10 cellular contexts compared by ENCODE assay signal in the genomic region with DNA sequence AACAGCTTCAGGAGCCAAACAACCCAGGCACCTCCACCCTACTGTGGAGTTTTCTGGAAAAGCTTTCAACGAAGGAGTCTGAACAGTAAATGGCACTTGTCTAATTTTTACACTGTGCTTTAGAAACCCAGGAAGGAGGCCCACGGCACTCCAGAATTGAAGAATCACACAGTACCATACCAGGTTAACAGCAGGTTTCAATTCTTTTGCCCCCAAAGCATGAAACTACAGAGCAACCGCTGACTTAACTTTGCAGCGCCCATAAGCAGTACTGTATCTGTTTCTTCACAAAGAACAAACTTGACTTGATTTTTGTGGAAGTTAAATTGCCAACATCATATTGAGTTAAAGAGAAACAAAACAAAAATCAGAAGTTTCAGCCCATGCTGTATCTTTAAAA.
A peak's percentile ranks its signal among the peaks of the same experiment; 100 is the strongest.
DNase-seq lines count a peak whose midpoint lies in the region; ATAC-seq, FAIRE-seq and TF ChIP-seq lines count a peak whose summit lies in the region.
"Had no signal": no experiment of that assay in that cellular context is flagged by ENCODE, and none has a peak within 500 bp of the region (broad histone marks: within the 10 kb centered on the region; RNA-seq: fewer than 3 reads in every experiment).

No MANE protein-coding gene starts in this region.

- in situ Hi-C loops in K562 (cut with MboI), result no loop called here

- H2AFZ ChIP-seq in K562 (ENCODE audit: low read depth, low read length), result peak overlapping the region; percentile 41; the same call in 1 of the 2 replicates

- peak overlapping the region in 1 of 2 experiments; percentile 74; a peak in 1 of 4 replicates for H3K9ac ChIP-seq in K562 (ENCODE audit: insufficient read depth in 1 of 2, low read depth in 2 of 2, low read length in 2 of 2)

- no peaks in the 10 kb centered on the region for H3K36me3 ChIP-seq in left ventricle myocardium inferior
- no peaks in the 10 kb centered on the region for H3K36me3 ChIP-seq in K562 (ENCODE audit: control insufficient read depth, insufficient read depth, low read length)
- peaks cover 0 to 16% of the 10 kb centered on the region in 2 donors for H3K36me3 ChIP-seq in muscle layer of duodenum (ENCODE audit: control insufficient read depth in 1 of 2, insufficient read depth in 2 of 2, low read length in 2 of 2)
- H3K36me3 ChIP-seq in upper lobe of right lung, result no peaks in the 10 kb centered on the region

- TF ChIP-seq CTCF in left ventricle myocardium inferior (IDR thresholded peaks at IDR 0.05; ENCODE audit: borderline replicate concordance) (no peak), K562 (IDR thresholded peaks at IDR 0.05 in 2 of 3, conservative IDR thresholded peaks at IDR 0.05 in 1 of 3; ENCODE audit: insufficient read depth in 2 of 3, low read depth in 1 of 3, low read length in 3 of 3) (no peak), upper lobe of right lung (IDR thresholded peaks at IDR 0.05) (no peak)

- H3K4me1 ChIP-seq in left ventricle myocardium inferior (peaks cover 85% of the 10 kb centered on the region), K562 (replicated peaks in 1 of 2; ENCODE audit: control insufficient read depth in 2 of 2, insufficient read depth in 2 of 2, low read length in 2 of 2) (peaks cover 0 to 13% of the 10 kb centered on the region in 2 experiments; a peak in 2 of 5 replicates), muscle layer of duodenum (ENCODE audit: control insufficient read depth in 1 of 2, insufficient read depth in 2 of 2, low read length in 2 of 2) (peaks cover 8 to 25% of the 10 kb centered on the region in 2 donors), upper lobe of right lung (peaks cover 35% of the 10 kb centered on the region)

- ATAC-seq in K562 (no peak; the same call in 2 of the 3 replicates), upper lobe of right lung (no peak), GM21360 (IDR thresholded peaks at IDR 0.05; ENCODE audit: unreplicated experiment) (no peak), GM18868 (IDR thresholded peaks at IDR 0.05; ENCODE audit: unreplicated experiment) (no peak)

- peak overlapping the region; percentile 90 for H3K27ac ChIP-seq in left ventricle myocardium inferior (replicated peaks)
- peak overlapping the region; percentile 83; the same call in 1 of the 3 replicates for H3K27ac ChIP-seq in K562 (ENCODE audit: extremely low read depth, low read depth, low read length)
- H3K27ac ChIP-seq in muscle layer of duodenum (ENCODE audit: low read length), result peak overlapping the region; percentile 94
- H3K27ac ChIP-seq in upper lobe of right lung, result peak overlapping the region; percentile 89

- peaks cover 57% of the 10 kb centered on the region for H3K79me2 ChIP-seq in K562 (ENCODE audit: control insufficient read depth, insufficient read depth, low read length)

- H3K27me3 ChIP-seq in left ventricle myocardium inferior (ENCODE audit: low read depth) (no peaks in the 10 kb centered on the region), K562 (ENCODE audit: control insufficient read depth in 2 of 2, insufficient read depth in 2 of 2, low read length in 2 of 2) (no peaks in the 10 kb centered on the region), muscle layer of duodenum (ENCODE audit: low read depth, low read length) (no peaks in the 10 kb centered on the region), upper lobe of right lung (no peaks in the 10 kb centered on the region)

- intact Hi-C loops in left ventricle myocardium inferior (cut with micrococcal nuclease), result loop anchor here (10.0 kb wide), 1 partner anchor 62 kb away; no protein-coding TSS in a partner anchor
- intact Hi-C loops in cardiac septum (cut with DNase I), result loop anchor here (5.0 to 10.0 kb wide), 3 partner anchors 100 to 178 kb away; no protein-coding TSS in a partner anchor
- intact Hi-C loops in K562 (cut with micrococcal nuclease), result no loop called here
- intact Hi-C loops in upper lobe of right lung (cut with DNase I), result no loop called here

- no peak for TF ChIP-seq EP300 in K562 (IDR thresholded peaks at IDR 0.05; ENCODE audit: low read length)

- H3K9me1 ChIP-seq in K562 (ENCODE audit: control insufficient read depth, insufficient read depth, low read length), result no peaks in the 10 kb centered on the region

- H3K4me3 ChIP-seq in left ventricle myocardium inferior (peak overlapping the region; percentile 67), K562 (no peak overlapping the region), muscle layer of duodenum (ENCODE audit: low read depth in 1 of 2, low read length in 2 of 2) (peak overlapping the region; percentile 61 to 86), upper lobe of right lung (peak overlapping the region; percentile 58)

- H4K20me1 ChIP-seq in K562 (replicated peaks; ENCODE audit: control insufficient read depth, insufficient read depth, low read length), result no peaks in the 10 kb centered on the region

- WGBS in K562 (ENCODE audit: insufficient coverage, low coverage, missing lambda C conversion rate), result 31% methylated on average over 4 of the region's 4 CpGs

- H3K4me2 ChIP-seq in K562 (ENCODE audit: insufficient read depth, low read length), result peak overlapping the region; percentile 64

- H3K9me3 ChIP-seq in left ventricle myocardium inferior (replicated peaks), result no peaks in the 10 kb centered on the region
- no peaks in the 10 kb centered on the region for H3K9me3 ChIP-seq in K562 (replicated peaks; ENCODE audit: control insufficient read depth, insufficient read depth, low read depth, low read length)
- no peaks in the 10 kb centered on the region for H3K9me3 ChIP-seq in muscle layer of duodenum (ENCODE audit: control insufficient read depth in 1 of 2, low read length in 2 of 2)
- no peaks in the 10 kb centered on the region for H3K9me3 ChIP-seq in upper lobe of right lung

- FAIRE-seq in K562 (lab: Jason Lieb, UNC), result peak; percentile 40
- FAIRE-seq: H54 had no signal

- DNase-seq in left ventricle myocardium inferior, result no peak
- no peak for DNase-seq in cardiac septum (ENCODE audit: low spot score)
- DNase-seq in K562 (ENCODE audit: extremely low read depth in 1 of 4, low spot score in 3 of 4), result no peak
- DNase-seq in upper lobe of right lung, result no peak
- DNase-seq in NCI-H446 treated with DMSO at 0.1 percent for 48 hours (lab: John Stamatoyannopoulos, UW), result no peak
- DNase-seq: caudate nucleus had no signal

- POLR2A ChIA-PET in K562 (lab: Yijun Ruan, JAX), result interaction anchor here (1.0 kb wide), 1 partner anchor 10 kb away, joined by 3 read pairs; no protein-coding TSS in a partner anchor

- BruUV-seq in K562 (replicated peaks; lab: Mats Ljungman, UMichigan), result no TSS peak

- CTCF ChIA-PET in K562 (lab: Yijun Ruan, JAX; ENCODE audit: low intra/inter-chr PET ratio), result no interaction called here

- TF ChIP-seq RAD21 in K562 (CRISPR knock-in tag; conservative IDR thresholded peaks at IDR 0.05 in 1 of 2, IDR thresholded peaks at IDR 0.05 in 1 of 2), result no peak

- TF ChIP-seq POLR2A in K562 (conservative IDR thresholded peaks at IDR 0.05), result no peak

TF ChIP-seq in K562, 482 proteins besides CTCF, POLR2A, EP300 and RAD21:
- TF ChIP-seq HMG20A (CRISPR knock-in tag; conservative IDR thresholded peaks at IDR 0.05) (no peak), HES1 (IDR thresholded peaks at IDR 0.05; ENCODE audit: low read depth) (no peak), SLC30A9 (CRISPR knock-in tag; IDR thresholded peaks at IDR 0.05) (no peak), ZNF23 (CRISPR knock-in tag; IDR thresholded peaks at IDR 0.05) (no peak), SMAD4 (CRISPR knock-in tag; conservative IDR thresholded peaks at IDR 0.05) (no peak), E2F3 (CRISPR knock-in tag; IDR thresholded peaks at IDR 0.05) (no peak), CGGBP1 (CRISPR knock-in tag; IDR thresholded peaks at IDR 0.05) (no peak)

Comparison
In these comparisons a context has a peak if more than half of its experiments do, and no peak if none do; other contexts are left out.
1. intact Hi-C loops: an anchor here in left ventricle myocardium inferior (10.0 kb wide) and cardiac septum (5.0 to 10.0 kb wide); none called in K562 and upper lobe of right lung.